Comparison of ENCODE assay signal across 26 cellular contexts in genomic region chr13:109680930-109681329, GRCh38.
DNase-seq lines count a peak whose midpoint lies in the region; ATAC-seq, FAIRE-seq and TF ChIP-seq lines count a peak whose summit lies in the region.
"Had no signal": no experiment of that assay in that cellular context is flagged by ENCODE, and none has a peak within 500 bp of the region (broad histone marks: within the 10 kb centered on the region; RNA-seq: fewer than 3 reads in every experiment).

No MANE protein-coding gene starts in this region.

- intact Hi-C loops in HepG2 (cut with micrococcal nuclease; ENCODE audit: unreplicated experiment) = no loop called here
- intact Hi-C loops in esophagus muscularis mucosa (cut with DNase I) = no loop called here
- intact Hi-C loops in right lobe of liver (cut with DNase I) = no loop called here

- H3K4me1 ChIP-seq in liver (ENCODE audit: control insufficient read depth in 4 of 4, insufficient read depth in 4 of 4, low read length in 3 of 4) (peaks cover 0 to 16% (median 5%) of the 10 kb centered on the region in 4 donors), HepG2 (ENCODE audit: insufficient read depth, low read length) (no peaks in the 10 kb centered on the region), esophagus muscularis mucosa (peaks cover 0 to 15% (median 3%) of the 10 kb centered on the region in 4 donors), right lobe of liver (peaks cover 0 to 24% (median 0%) of the 10 kb centered on the region in 4 donors), neuronal stem cell (ENCODE audit: control insufficient read depth in 2 of 2, insufficient read depth in 1 of 2, low read depth in 1 of 2, low read length in 2 of 2) (peaks cover 0 to 10% of the 10 kb centered on the region in 2 donors)
- H3K4me1 ChIP-seq: BE2C had no signal

- H3K4me3 ChIP-seq in liver (ENCODE audit: low read depth in 1 of 3, low read length in 3 of 3) (no peak overlapping the region), HepG2 (replicated peaks in 1 of 3; ENCODE audit: insufficient read depth in 1 of 3, low read depth in 2 of 3, low read length in 3 of 3) (no peak overlapping the region), esophagus muscularis mucosa (no peak overlapping the region), right lobe of liver (no peak overlapping the region), neuronal stem cell (ENCODE audit: low read length in 2 of 2) (no peak overlapping the region)
- H3K4me3 ChIP-seq: BLaER1 had no signal

- CTCF ChIA-PET in HepG2 (lab: Yijun Ruan, JAX; ENCODE audit: low intra/inter-chr PET ratio, low total read pairs) = no interaction called here

- no peak overlapping the region for H3K4me3 Mint-ChIP-seq in activated T-cell treated with anti-CD3 and anti-CD28 coated beads, Interleukin-2, amount 50 U/mL, for 4 hours
- H3K4me3 Mint-ChIP-seq: CD4-positive, alpha-beta T cell; CD8-positive, alpha-beta T cell had no signal

- WGBS in liver = 55% methylated on average over 4 of the region's 4 CpGs
- 33% methylated on average over 4 of the region's 4 CpGs for WGBS in HepG2 (ENCODE audit: low lambda C conversion rate)
- 75% methylated on average over 4 of the region's 4 CpGs for WGBS in esophagus muscularis mucosa
- 36% methylated on average over 1 of the region's 4 CpGs for WGBS in right lobe of liver (ENCODE audit: insufficient coverage, low coverage, low lambda C conversion rate, missing lambda C conversion rate)
- no CpG with 5 or more reads among the region's 4 CpGs for WGBS in neuronal stem cell (ENCODE audit: extremely low coverage in 2 of 2, insufficient read length in 2 of 2, insufficient replicate concordance in 1 of 2), 2 donors

- H4K8ac ChIP-seq in neuronal stem cell (ENCODE audit: low read depth, low read length) = no peak overlapping the region

- peaks cover 2% of the 10 kb centered on the region for H3K79me1 ChIP-seq in neuronal stem cell (ENCODE audit: low read depth, low read length)

- DNase-seq in HepG2 (ENCODE audit: low spot score) = no peak
- peak; percentile 50 for DNase-seq in esophagus muscularis mucosa (ENCODE audit: extremely low spot score)
- peak in 1 of 3 donors; percentile 82 for DNase-seq in right lobe of liver
- no peak for DNase-seq in neuronal stem cell (ENCODE audit: low spot score)
- DNase-seq in C1 segment of cervical spinal cord (lab: John Stamatoyannopoulos, UW) = no peak
- DNase-seq in activated T-cell treated with anti-CD3 and anti-CD28 coated beads, Interleukin-2, amount 50 U/mL, for 4 hours = no peak
- DNase-seq: 8988T; ACHN; BE2C; CD4-positive, alpha-beta T cell; CD8-positive, alpha-beta T cell; COR-L47; DMS 273 treated with DMSO at 0.1 percent for 48 hours; DMS153; DMS53; DMS79; DND-41; EL; GDM1 had no signal

- H2BK120ac ChIP-seq in neuronal stem cell (ENCODE audit: low read depth, low read length) = no peak overlapping the region

- H3K4me1 Mint-ChIP-seq in activated T-cell treated with anti-CD3 and anti-CD28 coated beads, Interleukin-2, amount 50 U/mL, for 4 hours (ENCODE audit: low read depth) = no peaks in the 10 kb centered on the region

- no peak overlapping the region for H2BK5ac ChIP-seq in neuronal stem cell (ENCODE audit: low read length)

- H2AFZ ChIP-seq in HepG2 (ENCODE audit: low read length) (no peak overlapping the region), neuronal stem cell (ENCODE audit: low read length) (no peak overlapping the region)

- no TSS peak for BruUV-seq in HepG2 (replicated peaks; lab: Mats Ljungman, UMichigan)

- H3K27me3 ChIP-seq in liver (ENCODE audit: control insufficient read depth in 4 of 4, insufficient read depth in 4 of 4, low read length in 3 of 4) = no peaks in the 10 kb centered on the region
- peaks cover 0 to 13% of the 10 kb centered on the region in 2 experiments; a peak in 3 of 5 replicates for H3K27me3 ChIP-seq in HepG2 (ENCODE audit: control insufficient read depth in 1 of 2, insufficient read depth in 2 of 2, low read length in 2 of 2)
- H3K27me3 ChIP-seq in esophagus muscularis mucosa = peaks cover 0 to 4% (median 0%) of the 10 kb centered on the region in 4 donors
- no peaks in the 10 kb centered on the region for H3K27me3 ChIP-seq in right lobe of liver
- H3K27me3 ChIP-seq in neuronal stem cell (ENCODE audit: control insufficient read depth in 3 of 3, insufficient read depth in 3 of 3, low read depth in 1 of 3, low read length in 3 of 3) = peaks cover 0 to 4% (median 0%) of the 10 kb centered on the region in 3 experiments
- H3K27me3 ChIP-seq: BE2C, BLaER1 had no signal

- FAIRE-seq in HepG2 (lab: Jason Lieb, UNC) = no peak
- FAIRE-seq: A204.1, GM12891, GM19239 had no signal

- no peaks in the 10 kb centered on the region for H4K20me1 ChIP-seq in HepG2 (ENCODE audit: insufficient read depth, low read length)
- H4K20me1 ChIP-seq: BLaER1 had no signal

- no peaks in the 10 kb centered on the region for H3K27me3 Mint-ChIP-seq in activated T-cell treated with anti-CD3 and anti-CD28 coated beads, Interleukin-2, amount 50 U/mL, for 4 hours (ENCODE audit: low read depth)

- no peak for TF ChIP-seq EP300 in HepG2 (IDR thresholded peaks at IDR 0.05; ENCODE audit: low read depth in 2 of 2, low read length in 2 of 2)
- TF ChIP-seq EP300 in HepG2 (CRISPR knock-in tag; IDR thresholded peaks at IDR 0.05; ENCODE audit: borderline replicate concordance) = no peak
- TF ChIP-seq EP300 in esophagus muscularis mucosa (IDR thresholded peaks at IDR 0.05) = no peak

- H3K36me3 ChIP-seq in liver (ENCODE audit: control insufficient read depth in 4 of 4, insufficient read depth in 3 of 4, low read depth in 1 of 4, low read length in 3 of 4) (no peaks in the 10 kb centered on the region), HepG2 (replicated peaks in 1 of 2; ENCODE audit: control insufficient read depth in 1 of 2, insufficient read depth in 2 of 2, low read length in 2 of 2) (no peaks in the 10 kb centered on the region), esophagus muscularis mucosa (no peaks in the 10 kb centered on the region), right lobe of liver (no peaks in the 10 kb centered on the region), neuronal stem cell (replicated peaks in 1 of 2; ENCODE audit: control insufficient read depth in 2 of 2, insufficient read depth in 2 of 2, low read length in 2 of 2) (no peaks in the 10 kb centered on the region)
- H3K36me3 ChIP-seq: BE2C, BLaER1 had no signal

- peak overlapping the region; percentile 32 for H2BK12ac ChIP-seq in neuronal stem cell (ENCODE audit: low read length)

- TF ChIP-seq POLR2A in HepG2 (IDR thresholded peaks at IDR 0.05; ENCODE audit: insufficient read depth in 1 of 2, low read depth in 2 of 2, low read length in 2 of 2) (no peak), esophagus muscularis mucosa (IDR thresholded peaks at IDR 0.05; ENCODE audit: low read depth) (no peak), right lobe of liver (IDR thresholded peaks at IDR 0.05) (no peak)

- TF ChIP-seq CTCF in liver (IDR thresholded peaks at IDR 0.05; ENCODE audit: low read depth, low read length, missing input control) = no peak
- no peak for TF ChIP-seq CTCF in HepG2 (CRISPR knock-in tag; IDR thresholded peaks at IDR 0.05)
- TF ChIP-seq CTCF in esophagus muscularis mucosa (IDR thresholded peaks at IDR 0.05) = no peak
- no peak for TF ChIP-seq CTCF in right lobe of liver (IDR thresholded peaks at IDR 0.05)

- TF ChIP-seq RAD21 in liver (IDR thresholded peaks at IDR 0.05) (no peak), HepG2 (CRISPR knock-in tag; IDR thresholded peaks at IDR 0.05) (no peak)

- no peak overlapping the region for H2BK15ac ChIP-seq in neuronal stem cell (ENCODE audit: low read length)

- H2AK5ac ChIP-seq in neuronal stem cell (ENCODE audit: low read depth, low read length) = no peak overlapping the region

- ATAC-seq in HepG2 (no peak), right lobe of liver (peak; percentile 23 to 64 (median 30)), GM21528 (IDR thresholded peaks at IDR 0.05; ENCODE audit: low FRiP score, unreplicated experiment) (no peak)
- no peak for ATAC-seq in activated T-cell treated with anti-CD3 and anti-CD28 coated beads, Interleukin-2, amount 50 U/mL, for 4 hours
- ATAC-seq: CD8-positive, alpha-beta T cell had no signal

- H4K91ac ChIP-seq in neuronal stem cell (ENCODE audit: low read depth, low read length, poor library complexity) = no peak overlapping the region

- no peaks in the 10 kb centered on the region for H3K9me3 Mint-ChIP-seq in activated T-cell treated with anti-CD3 and anti-CD28 coated beads, Interleukin-2, amount 50 U/mL, for 4 hours
- H3K9me3 Mint-ChIP-seq: CD4-positive, alpha-beta T cell; CD8-positive, alpha-beta T cell had no signal

- POLR2A ChIA-PET in HepG2 (lab: Yijun Ruan, JAX) = no interaction called here

- no peak overlapping the region for H3K4ac ChIP-seq in neuronal stem cell (ENCODE audit: low read length)

- no peaks in the 10 kb centered on the region for H3K9me3 ChIP-seq in liver (ENCODE audit: control insufficient read depth in 4 of 4, low read length in 3 of 4)
- H3K9me3 ChIP-seq in HepG2 (ENCODE audit: low read length) = no peaks in the 10 kb centered on the region
- no peaks in the 10 kb centered on the region for H3K9me3 ChIP-seq in esophagus muscularis mucosa
- H3K9me3 ChIP-seq in right lobe of liver = no peaks in the 10 kb centered on the region
- no peaks in the 10 kb centered on the region for H3K9me3 ChIP-seq in neuronal stem cell (replicated peaks in 1 of 2; ENCODE audit: control insufficient read depth in 2 of 2, insufficient read depth in 1 of 2, low read depth in 1 of 2, low read length in 2 of 2)
- H3K9me3 ChIP-seq: BE2C had no signal

- no peak overlapping the region for H3K23ac ChIP-seq in neuronal stem cell (ENCODE audit: low read depth, low read length, poor library complexity)

- H3K9ac ChIP-seq in liver (ENCODE audit: low read depth in 1 of 2, low read length in 2 of 2) = no peak overlapping the region
- no peak overlapping the region for H3K9ac ChIP-seq in HepG2 (ENCODE audit: insufficient read depth, low read depth, low read length)
- peak overlapping the region; percentile 24 for H3K9ac ChIP-seq in neuronal stem cell (ENCODE audit: low read depth, low read length, poor library complexity)
- H3K9ac ChIP-seq: BLaER1 had no signal

- H3K36me3 Mint-ChIP-seq in activated T-cell treated with anti-CD3 and anti-CD28 coated beads, Interleukin-2, amount 50 U/mL, for 4 hours (ENCODE audit: insufficient read depth) = no peaks in the 10 kb centered on the region
- H3K36me3 Mint-ChIP-seq: CD8-positive, alpha-beta T cell had no signal

- peak overlapping the region; percentile 74 for H3K18ac ChIP-seq in neuronal stem cell (ENCODE audit: low read length)

- in situ Hi-C loops in HepG2 (cut with HindIII; ENCODE audit: extremely low pct_ligation_motif_present, low pct_unique_long_range_greater_than_20kb) = no loop called here

- peak overlapping the region; percentile 72 for H3K14ac ChIP-seq in neuronal stem cell (ENCODE audit: low read length)

- no peak overlapping the region for H3K4me2 ChIP-seq in HepG2 (ENCODE audit: low read depth, low read length)
- H3K4me2 ChIP-seq in neuronal stem cell (ENCODE audit: insufficient read depth, low read length, poor library complexity, severe bottlenecking) = no peak overlapping the region
- H3K4me2 ChIP-seq: BLaER1 had no signal

- H3K79me2 ChIP-seq in HepG2 (ENCODE audit: insufficient read depth, low read length) = no peaks in the 10 kb centered on the region

- H3K27ac ChIP-seq in liver (ENCODE audit: low read depth in 1 of 2, low read length in 2 of 2) (no peak overlapping the region), HepG2 (ENCODE audit: extremely low read length, insufficient read depth, low read length) (no peak overlapping the region), esophagus muscularis mucosa (replicated peaks in 1 of 4) (no peak overlapping the region), right lobe of liver (no peak overlapping the region), neuronal stem cell (replicated peaks; ENCODE audit: low read length) (no peak overlapping the region)
- H3K27ac ChIP-seq: BLaER1, C4-2B had no signal

Comparison
In these comparisons a context has a peak if more than half of its experiments do, and no peak if none do; other contexts are left out.
1. ATAC-seq: peak in right lobe of liver (4 of 4); none in HepG2 (single experiment), GM21528 (single experiment) and activated T-cell treated with anti-CD3 and anti-CD28 coated beads, Interleukin-2, amount 50 U/mL, for 4 hours (0 of 2).